In the genomic region with DNA sequence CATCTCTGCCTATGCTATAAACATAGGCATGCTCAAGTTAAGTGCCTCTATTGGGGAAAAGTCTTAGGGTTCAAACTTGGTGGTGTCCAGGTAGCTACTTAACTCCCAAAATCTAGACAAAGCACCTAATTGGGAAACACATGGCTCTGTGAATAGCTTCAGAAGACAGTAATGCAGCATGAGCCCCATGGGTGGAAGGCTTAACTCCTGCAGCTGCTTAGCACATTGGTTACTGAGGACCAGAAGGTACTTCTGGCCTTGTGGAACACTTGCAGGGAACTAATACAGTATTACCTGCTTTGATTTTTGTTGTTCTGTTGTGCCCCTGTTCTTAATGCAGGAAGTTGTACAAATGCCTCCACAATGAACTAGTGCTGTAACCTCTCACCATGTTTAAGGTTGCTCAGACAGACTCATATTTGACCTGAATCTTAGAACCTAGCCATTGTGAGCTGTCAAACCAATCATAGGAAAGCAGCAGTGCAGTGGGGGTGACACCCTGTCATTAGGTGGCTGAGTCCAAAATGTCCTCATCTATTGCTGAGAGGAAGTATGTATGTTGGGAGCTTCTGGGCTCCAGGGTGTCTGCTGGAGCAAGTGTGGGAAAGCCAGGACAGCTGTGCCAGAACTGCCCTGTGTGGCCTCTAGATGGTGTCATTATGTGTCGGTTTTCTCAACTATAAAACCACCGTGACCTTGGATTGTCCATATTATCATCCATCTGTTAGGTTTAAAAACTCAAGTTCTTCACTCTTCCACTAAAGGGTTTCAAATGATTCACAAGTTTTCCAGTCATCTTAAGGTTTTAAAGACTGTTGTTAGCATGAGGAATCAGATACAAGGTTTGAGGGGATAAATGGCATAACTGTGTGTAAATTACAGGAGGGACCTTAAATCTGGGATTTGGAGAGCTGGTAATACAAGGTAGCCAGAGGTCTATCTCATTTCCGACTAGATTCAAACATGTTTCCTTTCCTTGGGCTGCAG, we compare ENCODE assay signal across 1 cellular context.
TF ChIP-seq lines count a peak whose summit lies in the region.

No MANE protein-coding gene starts in this region.

TF ChIP-seq in K562, 482 proteins besides CTCF, POLR2A, EP300 and RAD21 (continued from another document and continues in another):
- TF ChIP-seq CTCFL (IDR thresholded peaks at IDR 0.05; ENCODE audit: borderline replicate concordance, insufficient read depth, low read depth, low read length, poor library complexity, severe bottlenecking) (no peak), ZNF740 (CRISPR knock-in tag; IDR thresholded peaks at IDR 0.05) (no peak), ZNF740 (tag; IDR thresholded peaks at IDR 0.05) (0 out of 4 replicates have a peak, but pooled peaks of 1 of the 2 experiments have one; percentile 57), ZNF583 (CRISPR knock-in tag; IDR thresholded peaks at IDR 0.05) (0 out of 2 replicates have a peak, but pooled peaks have one; percentile 25), ELF4 (CRISPR knock-in tag; IDR thresholded peaks at IDR 0.05) (0 out of 2 replicates have a peak, but pooled peaks have one; percentile 10), SLC30A9 (CRISPR knock-in tag; IDR thresholded peaks at IDR 0.05) (no peak), ESRRB (CRISPR knock-in tag; IDR thresholded peaks at IDR 0.05; ENCODE audit: borderline replicate concordance) (no peak), ZNF24 (IDR thresholded peaks at IDR 0.05) (no peak), ZNF133 (CRISPR knock-in tag; IDR thresholded peaks at IDR 0.05) (no peak), MYC (IDR thresholded peaks at IDR 0.05; ENCODE audit: low read depth, low read length) (no peak), MYC (CRISPR knock-in tag; IDR thresholded peaks at IDR 0.05; ENCODE audit: borderline replicate concordance, low read depth) (no peak), MTF1 (CRISPR knock-in tag; IDR thresholded peaks at IDR 0.05; ENCODE audit: borderline replicate concordance) (no peak), HMG20B (CRISPR knock-in tag; IDR thresholded peaks at IDR 0.05) (no peak), SMC3 (conservative IDR thresholded peaks at IDR 0.05; ENCODE audit: insufficient read depth, low read depth, low read length) (0 out of 2 replicates have a peak, but pooled peaks have one; percentile 25), PKNOX1 (IDR thresholded peaks at IDR 0.05) (peak; percentile 41), ZNF197 (CRISPR knock-in tag; IDR thresholded peaks at IDR 0.05; ENCODE audit: low read depth) (peak; percentile 4; the same call in 1 of the 2 replicates), EHMT2 (IDR thresholded peaks at IDR 0.05) (no peak), ZNF584 (CRISPR knock-in tag; IDR thresholded peaks at IDR 0.05; ENCODE audit: low read depth) (peak; percentile 34), MCM2 (IDR thresholded peaks at IDR 0.05; ENCODE audit: low read depth) (no peak), ZFP1 (CRISPR knock-in tag; IDR thresholded peaks at IDR 0.05) (0 out of 2 replicates have a peak, but pooled peaks have one; percentile 7), NCOR1 (IDR thresholded peaks at IDR 0.05) (no peak), CCNT2 (IDR thresholded peaks at IDR 0.05; ENCODE audit: borderline replicate concordance, extremely low read depth, insufficient read length, low read depth, low read length) (no peak), SNRNP70 (optimal IDR thresholded peaks at IDR 0.05; ENCODE audit: low read depth, low read length) (no peak), JUND (IDR thresholded peaks at IDR 0.05; ENCODE audit: borderline replicate concordance, low read depth, low read length) (0 out of 2 replicates have a peak, but pooled peaks have one; percentile 27), JUND (tag; IDR thresholded peaks at IDR 0.05; ENCODE audit: borderline replicate concordance, low read depth, low read length) (no peak; the same call in 1 of the 3 replicates), ZFX (CRISPR knock-in tag; IDR thresholded peaks at IDR 0.05) (no peak), RB1 (IDR thresholded peaks at IDR 0.05; ENCODE audit: low read depth) (no peak), MEF2D (tag; conservative IDR thresholded peaks at IDR 0.05; ENCODE audit: low read depth) (peak; percentile 27; the same call in 1 of the 2 replicates), MBD2 (IDR thresholded peaks at IDR 0.05; ENCODE audit: borderline replicate concordance, low read depth) (no peak), TCFL5 (CRISPR knock-in tag; conservative IDR thresholded peaks at IDR 0.05) (peak; percentile 50; the same call in 1 of the 2 replicates), GABPA (tag; conservative IDR thresholded peaks at IDR 0.05; ENCODE audit: low read depth) (0 out of 2 replicates have a peak, but pooled peaks have one; percentile 24), ZEB2 (IDR thresholded peaks at IDR 0.05) (no peak), KAT2B (IDR thresholded peaks at IDR 0.05; ENCODE audit: low read depth, low read length) (no peak), HBP1 (CRISPR knock-in tag; IDR thresholded peaks at IDR 0.05) (no peak), EGR1 (conservative IDR thresholded peaks at IDR 0.05) (no peak), PYGO2 (tag; IDR thresholded peaks at IDR 0.05) (peak; percentile 47; the same call in 1 of the 2 replicates), MGA (IDR thresholded peaks at IDR 0.05) (no peak), ELF2 (CRISPR knock-in tag; IDR thresholded peaks at IDR 0.05) (0 out of 2 replicates have a peak, but pooled peaks have one; percentile 7), DPF2 (IDR thresholded peaks at IDR 0.05) (peak; percentile 54), TSC22D4 (tag; IDR thresholded peaks at IDR 0.05) (no peak), HNRNPLL (IDR thresholded peaks at IDR 0.05; ENCODE audit: low read depth, low read length, poor library complexity, severe bottlenecking) (no peak)
- TF ChIP-seq, protein P1, sequence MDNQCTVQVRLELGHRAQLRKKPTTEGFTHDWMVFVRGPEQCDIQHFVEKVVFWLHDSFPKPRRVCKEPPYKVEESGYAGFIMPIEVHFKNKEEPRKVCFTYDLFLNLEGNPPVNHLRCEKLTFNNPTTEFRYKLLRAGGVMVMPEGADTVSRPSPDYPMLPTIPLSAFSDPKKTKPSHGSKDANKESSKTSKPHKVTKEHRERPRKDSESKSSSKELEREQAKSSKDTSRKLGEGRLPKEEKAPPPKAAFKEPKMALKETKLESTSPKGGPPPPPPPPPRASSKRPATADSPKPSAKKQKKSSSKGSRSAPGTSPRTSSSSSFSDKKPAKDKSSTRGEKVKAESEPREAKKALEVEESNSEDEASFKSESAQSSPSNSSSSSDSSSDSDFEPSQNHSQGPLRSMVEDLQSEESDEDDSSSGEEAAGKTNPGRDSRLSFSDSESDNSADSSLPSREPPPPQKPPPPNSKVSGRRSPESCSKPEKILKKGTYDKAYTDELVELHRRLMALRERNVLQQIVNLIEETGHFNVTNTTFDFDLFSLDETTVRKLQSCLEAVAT (IDR thresholded peaks at IDR 0.05), result no peak
